In the genomic region with DNA sequence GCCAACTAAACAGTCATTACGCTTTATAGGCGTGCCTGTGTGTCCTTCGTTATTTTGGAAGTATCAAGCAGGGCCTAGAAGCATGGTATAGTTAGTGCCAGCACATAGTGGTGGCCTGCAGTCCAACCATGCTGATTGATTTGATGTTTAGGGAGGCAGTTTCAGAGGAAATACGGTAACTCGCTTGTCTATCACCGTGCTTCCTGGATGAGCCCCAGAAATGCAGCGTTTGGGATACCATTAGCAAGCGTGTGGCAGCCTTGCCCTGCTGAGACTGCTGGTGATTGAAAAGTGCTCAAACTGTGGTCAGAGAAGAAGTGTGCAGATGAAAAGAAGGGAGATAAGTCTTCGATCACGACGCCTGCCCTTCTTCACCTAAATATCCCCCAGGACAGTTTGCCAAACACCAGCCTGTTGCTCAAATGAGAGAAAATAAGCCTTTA, we compare ENCODE assay signal across 8 cellular contexts.
DNase-seq lines count a peak whose midpoint lies in the region; ATAC-seq and TF ChIP-seq lines count a peak whose summit lies in the region.

No MANE protein-coding gene starts in this region.

- H3K79me2 ChIP-seq in mammary epithelial cell (ENCODE audit: insufficient read depth, low read length): no peaks in the 10 kb centered on the region

- 39% methylated on average over 11 of the region's 11 CpGs for WGBS in mammary epithelial cell (ENCODE audit: low coverage, missing lambda C conversion rate)
- WGBS in thymus: 40% methylated on average over 11 of the region's 11 CpGs

- no peaks in the 10 kb centered on the region for H4K20me1 ChIP-seq in BLaER1 treated with 17β-estradiol and CSF1 and Interleukin-3, amounts not matched to agents 10 nM and 100 nM
- H4K20me1 ChIP-seq in mammary epithelial cell (ENCODE audit: insufficient read depth, low read length): no peaks in the 10 kb centered on the region

- H3K9ac ChIP-seq in BLaER1 treated with 17β-estradiol and CSF1 and Interleukin-3, amounts not matched to agents 10 nM and 100 nM: peak overlapping the region; percentile 40 to 65 (median 55); a peak in 19 of 22 replicates
- no peak overlapping the region for H3K9ac ChIP-seq in mammary epithelial cell (ENCODE audit: insufficient read depth, low read length)

- DNase-seq in NCI-H526 treated with DMSO at 0.1 percent for 48 hours (lab: John Stamatoyannopoulos, UW) (peak; percentile 86), mammary epithelial cell (peak; percentile 61), left lung (no peak), OCI-M2 (lab: John Stamatoyannopoulos, UW; ENCODE audit: unreplicated experiment) (no peak)
- no peak for DNase-seq in activated CD4-positive, alpha-beta T cell treated with anti-CD3 and anti-CD28 coated beads, Interleukin-2, amount 50 U/mL, for 48 hours

- peak overlapping the region; percentile 68 to 88 (median 76) for H3K4me2 ChIP-seq in BLaER1 treated with 17β-estradiol and CSF1 and Interleukin-3, amounts not matched to agents 10 nM and 100 nM
- H3K4me2 ChIP-seq in mammary epithelial cell (ENCODE audit: insufficient read depth, low read depth, low read length): peak overlapping the region; percentile 81

- H3K36me3 ChIP-seq in BLaER1 treated with 17β-estradiol and CSF1 and Interleukin-3, amounts not matched to agents 10 nM and 100 nM: no peaks in the 10 kb centered on the region
- H3K36me3 ChIP-seq in mammary epithelial cell (ENCODE audit: insufficient read depth, low read length): no peaks in the 10 kb centered on the region
- no peaks in the 10 kb centered on the region for H3K36me3 ChIP-seq in left lung
- no peaks in the 10 kb centered on the region for H3K36me3 ChIP-seq in thymus (ENCODE audit: control insufficient read depth, insufficient read depth)

- H3K4me1 ChIP-seq in BLaER1 treated with 17β-estradiol and CSF1 and Interleukin-3, amounts not matched to agents 10 nM and 100 nM: peaks cover 11 to 41% (median 20%) of the 10 kb centered on the region in 10 experiments; a peak in 19 of 20 replicates
- H3K4me1 ChIP-seq in mammary epithelial cell (ENCODE audit: insufficient read depth, low read length) (peaks cover 38% of the 10 kb centered on the region), left lung (peaks cover 4 to 27% of the 10 kb centered on the region in 2 donors), thymus (ENCODE audit: control insufficient read depth, insufficient read depth, low read length) (no peaks in the 10 kb centered on the region)

- BruUV-seq in mammary epithelial cell (replicated peaks; lab: Mats Ljungman, UMichigan): no TSS peak

- peak; percentile 51 for ATAC-seq in GM19467 (IDR thresholded peaks at IDR 0.05; ENCODE audit: unreplicated experiment)
- ATAC-seq in left lung: peak; percentile 56

- intact Hi-C loops in mammary epithelial cell (cut with micrococcal nuclease) (loop anchor here (5.0 to 10.0 kb wide), 3 partner anchors 199 to 891 kb away; no protein-coding TSS in a partner anchor), left lung (cut with DNase I) (loop anchor here in 1 of 2 donors (5.0 kb wide), 1 partner anchor 321 kb away; a partner anchor contains a TSS)

- peak overlapping the region in 7 of 11 experiments; percentile 37 to 71 (median 49); a peak in 13 of 22 replicates for H3K27ac ChIP-seq in BLaER1 treated with 17β-estradiol and CSF1 and Interleukin-3, amounts not matched to agents 10 nM and 100 nM
- H3K27ac ChIP-seq in mammary epithelial cell (ENCODE audit: insufficient read depth, low read depth, low read length) (no peak overlapping the region), left lung (peak overlapping the region; percentile 4 to 37), thymus (ENCODE audit: low read depth) (no peak overlapping the region)

- peak overlapping the region; percentile 21 to 53 (median 43); a peak in 15 of 20 replicates for H3K4me3 ChIP-seq in BLaER1 treated with 17β-estradiol and CSF1 and Interleukin-3, amounts not matched to agents 10 nM and 100 nM
- H3K4me3 ChIP-seq in mammary epithelial cell (replicated peaks in 1 of 3; ENCODE audit: insufficient read depth in 1 of 3, low read depth in 2 of 3, low read length in 3 of 3) (peak overlapping the region in 1 of 3 experiments; percentile 24), left lung (no peak overlapping the region), thymus (ENCODE audit: low read length) (peak overlapping the region; percentile 34)

- peak overlapping the region; percentile 80 for H2AFZ ChIP-seq in mammary epithelial cell (ENCODE audit: low read depth, low read length)

- H3K27me3 ChIP-seq in BLaER1 treated with 17β-estradiol and CSF1 and Interleukin-3, amounts not matched to agents 10 nM and 100 nM: no peaks in the 10 kb centered on the region
- H3K27me3 ChIP-seq in mammary epithelial cell (ENCODE audit: insufficient read depth, low read length): no peaks in the 10 kb centered on the region
- H3K27me3 ChIP-seq in left lung: peaks cover 3 to 44% of the 10 kb centered on the region in 2 donors
- no peaks in the 10 kb centered on the region for H3K27me3 ChIP-seq in thymus (ENCODE audit: control insufficient read depth, insufficient read depth)

- CTCF ChIA-PET in mammary epithelial cell (lab: Charles Lee; ENCODE audit: low non-redundant PET): no interaction called here

- dilution Hi-C loops in mammary epithelial cell (cut with HindIII; ENCODE audit: low sequenced_read_pairs): loop anchor here (5.0 kb wide), 2 partner anchors 81 to 311 kb away; no protein-coding TSS in a partner anchor

- in situ Hi-C loops in mammary epithelial cell (cut with MboI; ENCODE audit: low sequenced_read_pairs in 2 of 2): loop anchor here in 1 of 2 donors (5.0 kb wide), 1 partner anchor 321 kb away; a partner anchor contains a TSS

- TF ChIP-seq CTCF in mammary epithelial cell (conservative IDR thresholded peaks at IDR 0.05 in 1 of 2, IDR thresholded peaks at IDR 0.05 in 1 of 2; ENCODE audit: extremely low read depth in 1 of 2, insufficient read depth in 1 of 2, low read depth in 1 of 2, low read length in 2 of 2): no peak
- no peak for TF ChIP-seq CTCF in left lung (IDR thresholded peaks at IDR 0.05)

- H3K9me3 ChIP-seq in BLaER1 treated with 17β-estradiol and CSF1 and Interleukin-3, amounts not matched to agents 10 nM and 100 nM (replicated peaks in 1 of 11): no peaks in the 10 kb centered on the region
- H3K9me3 ChIP-seq in mammary epithelial cell (replicated peaks; ENCODE audit: insufficient read depth, low read length) (no peaks in the 10 kb centered on the region), left lung (no peaks in the 10 kb centered on the region), thymus (ENCODE audit: control insufficient read depth) (no peaks in the 10 kb centered on the region)

Comparison
In these comparisons a context has a peak if more than half of its experiments do, and no peak if none do; other contexts are left out.
1. H3K27ac ChIP-seq: peak in BLaER1 treated with 17β-estradiol and CSF1 and Interleukin-3, amounts not matched to agents 10 nM and 100 nM (7 of 11) and left lung (2 of 2); none in mammary epithelial cell (single experiment) and thymus (single experiment).
2. H3K4me3 ChIP-seq: peak in BLaER1 treated with 17β-estradiol and CSF1 and Interleukin-3, amounts not matched to agents 10 nM and 100 nM (10 of 10) and thymus (single experiment); none in left lung (0 of 2).
3. DNase-seq: peak in NCI-H526 treated with DMSO at 0.1 percent for 48 hours (single experiment) and mammary epithelial cell (single experiment); none in left lung (0 of 2), OCI-M2 (single experiment) and activated CD4-positive, alpha-beta T cell treated with anti-CD3 and anti-CD28 coated beads, Interleukin-2, amount 50 U/mL, for 48 hours (0 of 2).